Comparison of ENCODE assay signal across 27 cellular contexts in genomic region chr6:94190030-94190429, GRCh38.
"Had no signal": no experiment of that assay in that cellular context is flagged by ENCODE, and none has a peak within 500 bp of the region (broad histone marks: within the 10 kb centered on the region; RNA-seq: fewer than 3 reads in every experiment).

No MANE protein-coding gene starts in this region.

- H3K4me3 ChIP-seq: colonic mucosa, coronary artery, dorsolateral prefrontal cortex, esophagus muscularis mucosa, esophagus squamous epithelium, gastrocnemius medialis, gastroesophageal sphincter, heart left ventricle, heart right ventricle had no signal

- DNase-seq: colonic mucosa; cortex of kidney; dermis blood vessel endothelial cell; dorsolateral prefrontal cortex; effector CD4-positive, alpha-beta T cell; effector CD8-positive, alpha-beta T cell; effector memory CD4-positive, alpha-beta T cell; effector memory CD8-positive, alpha-beta T cell; endodermal cell; erythroblast; esophagus squamous epithelium; foreskin fibroblast; foreskin keratinocyte; foreskin melanocyte; gastrocnemius medialis; glutamatergic neuron; head of caudate nucleus; heart left ventricle; heart right ventricle had no signal

- H3K27me3 ChIP-seq: colonic mucosa, dorsolateral prefrontal cortex, esophagus muscularis mucosa, esophagus squamous epithelium, foreskin keratinocyte, gastrocnemius medialis, gastroesophageal sphincter, heart left ventricle, heart right ventricle had no signal

- H3K27ac ChIP-seq: colonic mucosa, coronary artery, dorsolateral prefrontal cortex, epithelial cell of prostate, esophagus muscularis mucosa, esophagus squamous epithelium, foreskin keratinocyte, gastrocnemius medialis, gastroesophageal sphincter, heart left ventricle, heart right ventricle had no signal

- H3K9me3 ChIP-seq: colonic mucosa, gastrocnemius medialis had no signal

- FAIRE-seq: colon, endometrium, endothelial cell of umbilical vein, frontal cortex had no signal

- H3K36me3 ChIP-seq: colonic mucosa, esophagus muscularis mucosa, esophagus squamous epithelium, gastrocnemius medialis, gastroesophageal sphincter, heart left ventricle, heart right ventricle had no signal
